ENCODE assay signal across 8 cellular contexts in genomic region chr14:31026395-31027096, GRCh38. TPM values are rescaled to one million over a fixed set of nuclear protein-coding genes. Genes with fewer than 3 reads are reported as not detected.
DNase-seq lines count a peak whose midpoint lies in the region; ATAC-seq and TF ChIP-seq lines count a peak whose summit lies in the region.

No MANE protein-coding gene starts in this region.

- peaks cover 28 to 34% of the 10 kb centered on the region in 2 donors for H3K4me1 Mint-ChIP-seq in natural killer cell treated with Interleukin-12 subunit alpha and Interleukin-12 subunit beta and Interleukin-15 and Interleukin-18, amount 100 ng/mL, for 72 hours (ENCODE audit: low read depth in 2 of 2)

- H3K4me3 ChIP-seq in LNCaP clone FGC (ENCODE audit: low read depth, low read length), result peak overlapping the region; percentile 79
- H3K4me3 ChIP-seq in fibroblast of pulmonary artery (replicated peaks; ENCODE audit: low read depth, low read length), result peak overlapping the region; percentile 81

- H3K9me3 Mint-ChIP-seq in natural killer cell treated with Interleukin-12 subunit alpha and Interleukin-12 subunit beta and Interleukin-15 and Interleukin-18, amount 100 ng/mL, for 72 hours, result no peaks in the 10 kb centered on the region

- H3K27me3 Mint-ChIP-seq in natural killer cell treated with Interleukin-12 subunit alpha and Interleukin-12 subunit beta and Interleukin-15 and Interleukin-18, amount 100 ng/mL, for 72 hours, result no peaks in the 10 kb centered on the region

- peak overlapping the region; percentile 94 to 96 for H3K27ac Mint-ChIP-seq in natural killer cell treated with Interleukin-12 subunit alpha and Interleukin-12 subunit beta and Interleukin-15 and Interleukin-18, amount 100 ng/mL, for 72 hours

- ATAC-seq in natural killer cell treated with Interleukin-12 subunit alpha and Interleukin-12 subunit beta and Interleukin-15 and Interleukin-18, amount 100 ng/mL, for 72 hours, result peak; percentile 99

- peaks cover 2% of the 10 kb centered on the region for H3K36me3 Mint-ChIP-seq in natural killer cell treated with Interleukin-12 subunit alpha and Interleukin-12 subunit beta and Interleukin-15 and Interleukin-18, amount 100 ng/mL, for 72 hours

- TF ChIP-seq CTCF in LNCaP clone FGC (IDR thresholded peaks at IDR 0.05; ENCODE audit: control insufficient read depth, extremely low read depth, insufficient read depth), result no peak
- no peak for TF ChIP-seq CTCF in fibroblast of pulmonary artery (IDR thresholded peaks at IDR 0.05; ENCODE audit: low read length, missing control alignments)

- DNase-seq in EL (peak; percentile 98), H4 (ENCODE audit: low spot score) (peak; percentile 96), LNCaP clone FGC (ENCODE audit: low read depth) (peak; percentile 91), RPMI8226 (peak; percentile 91), fibroblast of pulmonary artery (ENCODE audit: low read depth) (peak; percentile 97)
- peak; percentile 85 for DNase-seq in activated T-helper 9 cell treated with anti-CD3 and anti-CD28 coated beads, Interleukin-2, amount 50 U/mL, for 16 hours (ENCODE audit: low read depth)
- peak; percentile 94 for DNase-seq in natural killer cell treated with Interleukin-12 subunit alpha and Interleukin-12 subunit beta and Interleukin-15 and Interleukin-18, amount 100 ng/mL, for 72 hours (ENCODE audit: low spot score)
- DNase-seq in stimulated activated naive CD4-positive, alpha-beta T cell treated with Interleukin-2 at 50 U/mL for 16 hours (lab: John Stamatoyannopoulos, UW), result peak; percentile 93

- H3K4me3 Mint-ChIP-seq in natural killer cell treated with Interleukin-12 subunit alpha and Interleukin-12 subunit beta and Interleukin-15 and Interleukin-18, amount 100 ng/mL, for 72 hours, result peak overlapping the region; percentile 98

RNA-seq across cellular contexts. Expression of gene STRN3, which starts 0.4 kb away (rescaled TPM):
- total RNA-seq in H4 (2014; rRNA removed; shearing (Covaris generic)), result 15.2 and 18.5 TPM in 2 replicates
- 10 to 100 TPM; 20.3 to 35.7 TPM for total RNA-seq in natural killer cell treated with Interleukin-12 subunit alpha and Interleukin-12 subunit beta and Interleukin-15 and Interleukin-18, amount 100 ng/mL, for 72 hours

RNA-seq across cellular contexts. Expression of gene AP4S1, which starts 1.1 kb away (rescaled TPM):
- total RNA-seq in H4 (2014; rRNA removed; shearing (Covaris generic)), result 15.2 and 40.7 TPM in 2 replicates
- 10 to 100 TPM in 1 of 2 donors, 1 to 10 TPM in 1; 7.8 to 10.6 TPM for total RNA-seq in natural killer cell treated with Interleukin-12 subunit alpha and Interleukin-12 subunit beta and Interleukin-15 and Interleukin-18, amount 100 ng/mL, for 72 hours

Comparison
In these comparisons a context has a peak if more than half of its experiments do, and no peak if none do; other contexts are left out.
1. Peak in every context shown above with its lines: DNase-seq, ATAC-seq and H3K4me3 ChIP-seq.